In genomic region chr6:10510592-10511367, GRCh38 we compare ENCODE assay signal across 9 cellular contexts. TPM values are rescaled to one million over a fixed set of nuclear protein-coding genes. Genes with fewer than 3 reads are reported as not detected.
DNase-seq lines count a peak whose midpoint lies in the region; ATAC-seq and TF ChIP-seq lines count a peak whose summit lies in the region.
"Had no signal": no experiment of that assay in that cellular context is flagged by ENCODE, and none has a peak within 500 bp of the region (broad histone marks: within the 10 kb centered on the region; RNA-seq: fewer than 3 reads in every experiment).

No MANE protein-coding gene starts in this region.

- H3K27ac Mint-ChIP-seq in T-helper 17 cell: no peak overlapping the region

- no peaks in the 10 kb centered on the region for H3K9me3 ChIP-seq in T-helper 17 cell (ENCODE audit: control insufficient read depth, low read length, poor library complexity, severe bottlenecking)

- peak; percentile 75 for TF ChIP-seq CTCF in AG09309 (IDR thresholded peaks at IDR 0.05; ENCODE audit: control insufficient read depth, insufficient read depth, low read depth, low read length, missing control alignments)

- H3K27me3 Mint-ChIP-seq in T-helper 17 cell: peaks cover 29% of the 10 kb centered on the region

- DNase-seq in AG09309 (ENCODE audit: low read depth) (no peak), NCI-H1417 (lab: John Stamatoyannopoulos, UW) (peak; percentile 48 to 77 (median 63)), T-helper 17 cell (no peak), left lobe of liver (ENCODE audit: low spot score) (peak; percentile 69)
- DNase-seq in central memory CD4-positive, alpha-beta T cell: peak; percentile 14
- peak; percentile 52 for DNase-seq in stimulated activated CD8-positive, alpha-beta memory T cell treated with anti-CD3 and anti-CD28 coated beads, Interleukin-4, amount 100 ng/mL, for 48 hours

- peak; percentile 96 for ATAC-seq in GM18519 (IDR thresholded peaks at IDR 0.05; ENCODE audit: low FRiP score, unreplicated experiment)
- peak; percentile 86 for ATAC-seq in HG02938 (IDR thresholded peaks at IDR 0.05; ENCODE audit: unreplicated experiment)
- ATAC-seq in T-helper 17 cell: peak; percentile 76
- ATAC-seq in left lobe of liver: peak; percentile 100

- no peak overlapping the region for H3K4me3 ChIP-seq in AG09309 (ENCODE audit: control insufficient read depth, low read depth, low read length)
- H3K4me3 ChIP-seq: skin epidermis had no signal

- H3K36me3 Mint-ChIP-seq in T-helper 17 cell (ENCODE audit: low read depth): no peaks in the 10 kb centered on the region

- peaks cover 10% of the 10 kb centered on the region for H3K4me1 Mint-ChIP-seq in T-helper 17 cell

- no peak overlapping the region for H3K4me3 Mint-ChIP-seq in T-helper 17 cell

RNA-seq across cellular contexts. Expression of gene GCNT2, which starts 10.4 kb away (rescaled TPM):
- total RNA-seq in T-helper 17 cell: 1 to 10 TPM; 2.9 to 4.0 TPM
- 9.4 TPM for total RNA-seq in left lobe of liver

Comparison
In these comparisons a context has a peak if more than half of its experiments do, and no peak if none do; other contexts are left out.
1. DNase-seq: peak in NCI-H1417 (3 of 3), central memory CD4-positive, alpha-beta T cell (single experiment), left lobe of liver (single experiment) and stimulated activated CD8-positive, alpha-beta memory T cell treated with anti-CD3 and anti-CD28 coated beads, Interleukin-4, amount 100 ng/mL, for 48 hours (single experiment); none in AG09309 (single experiment) and T-helper 17 cell (0 of 3).
2. Peak in every context shown above with its lines, with median percentiles within 50 percentile points of each other: ATAC-seq.